Comparison of ENCODE assay signal across 9 cellular contexts in the genomic region with DNA sequence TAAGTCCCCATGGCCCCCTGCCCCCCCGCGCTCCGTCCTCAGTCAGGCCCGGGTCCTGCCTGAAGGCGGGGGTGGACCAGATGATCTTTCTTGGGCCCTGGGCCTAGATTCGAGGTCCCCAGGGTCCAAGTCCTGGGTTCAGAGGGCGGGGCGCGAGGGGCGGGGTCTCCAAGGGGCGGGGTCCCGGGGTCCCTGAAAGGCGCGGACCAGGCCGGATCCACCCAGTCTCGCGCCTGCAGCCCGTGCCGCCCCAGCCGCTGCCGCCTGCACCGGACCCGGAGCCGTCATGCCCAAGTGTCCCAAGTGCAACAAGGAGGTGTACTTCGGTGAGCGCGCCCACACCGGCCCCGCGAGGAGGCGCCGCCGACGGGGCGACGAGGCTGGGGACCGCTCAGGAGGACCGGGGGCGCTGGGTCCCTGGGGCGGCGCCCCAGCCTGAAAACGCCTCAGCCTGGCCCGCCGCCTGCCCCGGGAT. TPM values are rescaled to one million over a fixed set of nuclear protein-coding genes. Genes with fewer than 3 reads are reported as not detected.
DNase-seq lines count a peak whose midpoint lies in the region; ATAC-seq, FAIRE-seq and TF ChIP-seq lines count a peak whose summit lies in the region.
"Had no signal": no experiment of that assay in that cellular context is flagged by ENCODE, and none has a peak within 500 bp of the region (broad histone marks: within the 10 kb centered on the region; RNA-seq: fewer than 3 reads in every experiment).

No MANE protein-coding gene starts in this region.

- H3K4me1 ChIP-seq in endothelial cell of umbilical vein (ENCODE audit: control insufficient read depth, extremely low read depth, insufficient read depth, low read length) (peaks cover 9% of the 10 kb centered on the region), parathyroid adenoma (peaks cover 22% of the 10 kb centered on the region)

- H3K9me1 ChIP-seq in endothelial cell of umbilical vein (replicated peaks; ENCODE audit: control insufficient read depth, extremely low read depth, insufficient read depth, low read length): no peaks in the 10 kb centered on the region

- dilution Hi-C loops in endothelial cell of umbilical vein (cut with MboI; ENCODE audit: extremely low pct_ligation_motif_present, low sequenced_read_pairs): no loop called here

- peak overlapping the region; percentile 68 for H3K27ac ChIP-seq in SK-N-MC
- H3K27ac ChIP-seq in endothelial cell of umbilical vein (ENCODE audit: insufficient read depth, low read depth, low read length): no peak overlapping the region
- H3K27ac ChIP-seq in parathyroid adenoma: peak overlapping the region; percentile 21

- H3K4me2 ChIP-seq in endothelial cell of umbilical vein (ENCODE audit: insufficient read depth, low read length) (no peak overlapping the region), parathyroid adenoma (ENCODE audit: low read length) (peak overlapping the region; percentile 11)

- DNase-seq in GM12892 (ENCODE audit: insufficient read length) (no peak), SK-N-MC (ENCODE audit: low read depth, low spot score) (no peak), endothelial cell of umbilical vein (ENCODE audit: low read depth, low spot score) (no peak), GM13977 (ENCODE audit: low spot score) (no peak), NCI-H524 (lab: John Stamatoyannopoulos, UW) (no peak), HTR-8/SVneo (ENCODE audit: insufficient read length, low spot score) (no peak)

- no TSS peak for BruUV-seq in endothelial cell of umbilical vein (replicated peaks; lab: Mats Ljungman, UMichigan)

- H3K27me3 ChIP-seq in endothelial cell of umbilical vein (ENCODE audit: control insufficient read depth in 2 of 2, insufficient read depth in 2 of 2, low read length in 2 of 2) (peaks cover 0 to 12% of the 10 kb centered on the region in 2 experiments), parathyroid adenoma (ENCODE audit: control insufficient read depth, insufficient read depth, low read length) (peaks cover 7% of the 10 kb centered on the region)

- in situ Hi-C loops in GM13977 (cut with MboI; ENCODE audit: low pct_unique_long_range_greater_than_20kb, low sequenced_read_pairs, unreplicated experiment): no loop called here

- TF ChIP-seq CTCF in endothelial cell of umbilical vein (IDR thresholded peaks at IDR 0.05; ENCODE audit: extremely low read depth in 1 of 2, insufficient read depth in 1 of 2, low read depth in 1 of 2, low read length in 2 of 2) (no peak), parathyroid adenoma (IDR thresholded peaks at IDR 0.05) (no peak), GM13977 (IDR thresholded peaks at IDR 0.05; ENCODE audit: extremely low read depth, insufficient read depth, missing control alignments) (no peak)

- intact Hi-C loops in endothelial cell of umbilical vein (cut with micrococcal nuclease): no loop called here

- H3K36me3 ChIP-seq in SK-N-MC (ENCODE audit: insufficient read depth, low read length): no peaks in the 10 kb centered on the region
- no peaks in the 10 kb centered on the region for H3K36me3 ChIP-seq in endothelial cell of umbilical vein (ENCODE audit: control insufficient read depth in 2 of 2, extremely low read depth in 1 of 2, insufficient read depth in 2 of 2, low read length in 2 of 2)
- no peaks in the 10 kb centered on the region for H3K36me3 ChIP-seq in parathyroid adenoma (ENCODE audit: control insufficient read depth, insufficient read depth, low read length)

- H4K20me1 ChIP-seq in endothelial cell of umbilical vein (replicated peaks; ENCODE audit: control insufficient read depth, extremely low read depth, insufficient read depth, low read length): no peaks in the 10 kb centered on the region

- H2AFZ ChIP-seq in endothelial cell of umbilical vein (ENCODE audit: low read depth, low read length) (no peak overlapping the region), parathyroid adenoma (peak overlapping the region; percentile 66)

- POLR2A ChIA-PET in endothelial cell of umbilical vein (lab: Charles Lee): no interaction called here

- H3K9ac ChIP-seq in SK-N-MC (ENCODE audit: insufficient read length) (peak overlapping the region; percentile 75), endothelial cell of umbilical vein (replicated peaks; ENCODE audit: extremely low read depth, insufficient read depth, low read length) (no peak overlapping the region), parathyroid adenoma (no peak overlapping the region)

- peak overlapping the region; percentile 78 for H3K4me3 ChIP-seq in SK-N-MC
- H3K4me3 ChIP-seq in endothelial cell of umbilical vein (replicated peaks in 1 of 3; ENCODE audit: insufficient read depth in 1 of 3, low read depth in 1 of 3, low read length in 3 of 3): no peak overlapping the region
- H3K4me3 ChIP-seq in parathyroid adenoma (ENCODE audit: low read depth, low read length): peak overlapping the region; percentile 3

- FAIRE-seq in GM12892 (lab: Jason Lieb, UNC) (no peak), endothelial cell of umbilical vein (lab: Jason Lieb, UNC) (no peak), HTR-8/SVneo (lab: Jason Lieb, UNC) (no peak)

- TF ChIP-seq POLR2A in GM12892 (IDR thresholded peaks at IDR 0.05; ENCODE audit: low read depth, low read length) (peak; percentile 61; the same call in 1 of the 2 replicates), endothelial cell of umbilical vein (IDR thresholded peaks at IDR 0.05; ENCODE audit: low read depth, low read length) (no peak)

- H3K79me2 ChIP-seq in endothelial cell of umbilical vein (ENCODE audit: control insufficient read depth, insufficient read depth, low read length) (peaks cover 3% of the 10 kb centered on the region), parathyroid adenoma (no peaks in the 10 kb centered on the region)

- H3K9me3 ChIP-seq in SK-N-MC (ENCODE audit: low read depth, low read length): no peaks in the 10 kb centered on the region
- H3K9me3 ChIP-seq in endothelial cell of umbilical vein (replicated peaks; ENCODE audit: control insufficient read depth, insufficient read depth, low read length): no peaks in the 10 kb centered on the region
- H3K9me3 ChIP-seq in parathyroid adenoma (ENCODE audit: control insufficient read depth, low read length): no peaks in the 10 kb centered on the region

- no peak for ATAC-seq in HG03354 (IDR thresholded peaks at IDR 0.05; ENCODE audit: poor library complexity, severe bottlenecking, unreplicated experiment)

- CTCF ChIA-PET in endothelial cell of umbilical vein (lab: Charles Lee): interaction anchor here (0.9 to 1.5 kb wide), 4 partner anchors 10 to 116 kb away, joined by 3 to 6 read pairs (median 4); no protein-coding TSS in a partner anchor

TF ChIP-seq in endothelial cell of umbilical vein, 7 proteins besides CTCF, POLR2A, EP300 and RAD21:
- TF ChIP-seq EZH2 (IDR thresholded peaks at IDR 0.05; ENCODE audit: borderline replicate concordance, low read depth, low read length, severe bottlenecking): peak; percentile 84
- TF ChIP-seq, protein P1, sequence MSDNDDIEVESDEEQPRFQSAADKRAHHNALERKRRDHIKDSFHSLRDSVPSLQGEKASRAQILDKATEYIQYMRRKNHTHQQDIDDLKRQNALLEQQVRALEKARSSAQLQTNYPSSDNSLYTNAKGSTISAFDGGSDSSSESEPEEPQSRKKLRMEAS (IDR thresholded peaks at IDR 0.05; ENCODE audit: insufficient read depth, insufficient read length): no peak

RNA-seq across cellular contexts. Expression of a gene that starts 0.3 kb away (rescaled TPM):
- polyA plus RNA-seq in GM12892 (2012; ENCODE audit: missing spikeins): 378 TPM
- 4.8 and 8.1 TPM in 2 replicates for total RNA-seq in endothelial cell of umbilical vein
- 3.0 and 3.1 TPM in 2 replicates for polyA plus RNA-seq in endothelial cell of umbilical vein
- 2.9 and 3.9 TPM in 2 replicates for polyA plus RNA-seq in endothelial cell of umbilical vein (2011; cell fraction: cytosol; rRNA removed)
- 3.3 and 3.7 TPM in 2 replicates for polyA plus RNA-seq in endothelial cell of umbilical vein (2011; cell fraction: nucleus; rRNA removed)
- polyA plus RNA-seq in endothelial cell of umbilical vein (2012): 2.8 and 4.2 TPM in 2 replicates
- 0.91 TPM in 1 of 2 replicates, not detected in the other for polyA minus RNA-seq in endothelial cell of umbilical vein
- polyA minus RNA-seq in endothelial cell of umbilical vein (2011; cell fraction: cytosol; rRNA and poly(A)+ RNA removed): 143 TPM
- 3.5 and 5.3 TPM in 2 replicates for polyA minus RNA-seq in endothelial cell of umbilical vein (2011; cell fraction: nucleus; rRNA and poly(A)+ RNA removed)
- total RNA-seq: M059J had no signal

RNA-seq across cellular contexts. Expression of a gene that starts 4.0 kb away (rescaled TPM):
- polyA plus RNA-seq in GM12892 (2012; ENCODE audit: missing spikeins): 2.0 TPM
- 25.3 and 29.9 TPM in 2 replicates for total RNA-seq in endothelial cell of umbilical vein
- 16.5 and 16.8 TPM in 2 replicates for polyA plus RNA-seq in endothelial cell of umbilical vein
- 10.1 and 15.0 TPM in 2 replicates for polyA plus RNA-seq in endothelial cell of umbilical vein (2011; cell fraction: cytosol; rRNA removed)
- 16.3 and 20.8 TPM in 2 replicates for polyA plus RNA-seq in endothelial cell of umbilical vein (2011; cell fraction: nucleus; rRNA removed)
- polyA plus RNA-seq in endothelial cell of umbilical vein (2012): 6.7 and 9.0 TPM in 2 replicates
- 3.8 and 6.5 TPM in 2 replicates for polyA minus RNA-seq in endothelial cell of umbilical vein
- polyA minus RNA-seq in endothelial cell of umbilical vein (2011; cell fraction: cytosol; rRNA and poly(A)+ RNA removed): 26.7 TPM
- 6.3 and 10.4 TPM in 2 replicates for polyA minus RNA-seq in endothelial cell of umbilical vein (2011; cell fraction: nucleus; rRNA and poly(A)+ RNA removed)

RNA-seq across cellular contexts. Expression of a gene that starts 12.4 kb away (rescaled TPM):
- polyA plus RNA-seq in GM12892 (2012; ENCODE audit: missing spikeins): not detected
- 322 and 361 TPM in 2 replicates for total RNA-seq in endothelial cell of umbilical vein
- polyA plus RNA-seq in endothelial cell of umbilical vein: 954 and 1,384 TPM in 2 replicates
- polyA plus RNA-seq in endothelial cell of umbilical vein (2011; cell fraction: cytosol; rRNA removed): 542 and 715 TPM in 2 replicates
- 348 and 443 TPM in 2 replicates for polyA plus RNA-seq in endothelial cell of umbilical vein (2011; cell fraction: nucleus; rRNA removed)
- 232 and 368 TPM in 2 replicates for polyA plus RNA-seq in endothelial cell of umbilical vein (2012)
- 127 and 173 TPM in 2 replicates for polyA minus RNA-seq in endothelial cell of umbilical vein
- polyA minus RNA-seq in endothelial cell of umbilical vein (2011; cell fraction: cytosol; rRNA and poly(A)+ RNA removed): 41.4 TPM
- polyA minus RNA-seq in endothelial cell of umbilical vein (2011; cell fraction: nucleus; rRNA and poly(A)+ RNA removed): 40.5 and 94.7 TPM in 2 replicates

RNA-seq across cellular contexts. Expression of a gene that starts 39.4 kb away (rescaled TPM):
- not detected for polyA plus RNA-seq in GM12892 (2012; ENCODE audit: missing spikeins)
- total RNA-seq in endothelial cell of umbilical vein: 4.8 and 5.3 TPM in 2 replicates
- 7.7 and 13.1 TPM in 2 replicates for polyA plus RNA-seq in endothelial cell of umbilical vein
- polyA plus RNA-seq in endothelial cell of umbilical vein (2011; cell fraction: cytosol; rRNA removed): 1.8 and 4.0 TPM in 2 replicates
- polyA plus RNA-seq in endothelial cell of umbilical vein (2011; cell fraction: nucleus; rRNA removed): 1.8 and 2.2 TPM in 2 replicates
- 1.5 and 3.9 TPM in 2 replicates for polyA plus RNA-seq in endothelial cell of umbilical vein (2012)
- polyA minus RNA-seq in endothelial cell of umbilical vein: 2.0 and 3.7 TPM in 2 replicates
- 2.4 TPM for polyA minus RNA-seq in endothelial cell of umbilical vein (2011; cell fraction: cytosol; rRNA and poly(A)+ RNA removed)
- polyA minus RNA-seq in endothelial cell of umbilical vein (2011; cell fraction: nucleus; rRNA and poly(A)+ RNA removed): 0.38 and 2.1 TPM in 2 replicates

Comparison
In these comparisons a context has a peak if more than half of its experiments do, and no peak if none do; other contexts are left out.
1. H3K4me3 ChIP-seq: peak in SK-N-MC (single experiment) and parathyroid adenoma (single experiment); none in endothelial cell of umbilical vein (0 of 3).